18 cellular contexts compared by ENCODE assay signal in the genomic region with DNA sequence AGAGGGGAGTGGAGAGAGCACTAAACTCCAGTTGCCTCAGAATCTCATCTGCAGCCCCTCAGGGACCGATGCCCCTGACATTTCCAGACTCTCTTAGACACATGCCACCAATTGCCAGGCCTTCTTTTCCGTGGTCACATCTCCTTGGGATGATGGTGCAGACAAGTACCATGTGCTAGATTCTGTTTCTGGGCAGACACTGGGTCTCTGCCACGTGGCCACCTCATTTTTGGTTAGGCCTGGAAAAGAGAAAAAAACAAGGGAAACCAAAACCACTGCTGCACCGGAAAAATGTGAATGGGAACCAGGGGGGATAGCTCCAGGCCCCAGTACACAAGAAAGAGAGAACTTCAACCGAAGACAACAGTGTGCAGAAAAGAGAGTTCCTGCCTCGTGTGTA. TPM values are rescaled to one million over a fixed set of nuclear protein-coding genes. Genes with fewer than 3 reads are reported as not detected.
DNase-seq lines count a peak whose midpoint lies in the region; ATAC-seq and TF ChIP-seq lines count a peak whose summit lies in the region.
"Had no signal": no experiment of that assay in that cellular context is flagged by ENCODE, and none has a peak within 500 bp of the region (broad histone marks: within the 10 kb centered on the region; RNA-seq: fewer than 3 reads in every experiment).

No MANE protein-coding gene starts in this region.

- no peak overlapping the region for H3K4me3 ChIP-seq in BLaER1
- no peak overlapping the region for H3K4me3 ChIP-seq in BLaER1 treated with 17β-estradiol and CSF1 and Interleukin-3, amounts not matched to agents 10 nM and 100 nM
- H3K4me3 ChIP-seq in esophagus muscularis mucosa: no peak overlapping the region
- H3K4me3 ChIP-seq: GM12878, GM23248 had no signal

- H3K27ac Mint-ChIP-seq in osteocyte (ENCODE audit: unreplicated experiment): no peak overlapping the region
- H3K27ac Mint-ChIP-seq in activated CD4-positive, alpha-beta T cell treated with anti-CD3 and anti-CD28 coated beads for 36 hours: no peak overlapping the region
- H3K27ac Mint-ChIP-seq: CD14-positive monocyte; CD4-positive, alpha-beta T cell; CD8-positive, alpha-beta memory T cell had no signal

- CTCF ChIA-PET in activated CD4-positive, alpha-beta T cell treated with anti-CD3 and anti-CD28 coated beads for 36 hours (lab: Charles Lee): no interaction called here

- H3K27me3 Mint-ChIP-seq in osteocyte (ENCODE audit: unreplicated experiment): peaks cover 24% of the 10 kb centered on the region
- peaks cover 7% of the 10 kb centered on the region for H3K27me3 Mint-ChIP-seq in activated CD4-positive, alpha-beta T cell treated with anti-CD3 and anti-CD28 coated beads for 36 hours

- POLR2A ChIA-PET in activated CD4-positive, alpha-beta T cell treated with anti-CD3 and anti-CD28 coated beads for 36 hours (lab: Charles Lee): no interaction called here

- H3K9me3 ChIP-seq in BLaER1: no peaks in the 10 kb centered on the region
- H3K9me3 ChIP-seq in BLaER1 treated with 17β-estradiol and CSF1 and Interleukin-3, amounts not matched to agents 10 nM and 100 nM (replicated peaks in 1 of 11): no peaks in the 10 kb centered on the region
- no peaks in the 10 kb centered on the region for H3K9me3 ChIP-seq in esophagus muscularis mucosa

- DNase-seq in esophagus muscularis mucosa (ENCODE audit: extremely low spot score): peak; percentile 70
- DNase-seq in osteocyte (ENCODE audit: extremely low spot score, unreplicated experiment): peak; percentile 25
- no peak for DNase-seq in activated CD4-positive, alpha-beta T cell treated with anti-CD3 and anti-CD28 coated beads for 36 hours
- DNase-seq in hepatic stellate cell (ENCODE audit: low spot score): no peak
- DNase-seq in NCI-H748 treated with DMSO at 0.1 percent for 48 hours (lab: John Stamatoyannopoulos, UW): no peak
- DNase-seq: CD4-positive, alpha-beta T cell; CD8-positive, alpha-beta memory T cell; DMS 273 treated with DMSO at 0.1 percent for 48 hours; DMS79; EL; GDM1; GM23248; H7; HCEC 1CT had no signal

- no peak for ATAC-seq in activated CD4-positive, alpha-beta T cell treated with anti-CD3 and anti-CD28 coated beads for 36 hours
- ATAC-seq: GM12878 had no signal

- H3K9me3 Mint-ChIP-seq in osteocyte (ENCODE audit: unreplicated experiment): no peaks in the 10 kb centered on the region
- H3K9me3 Mint-ChIP-seq in activated CD4-positive, alpha-beta T cell treated with anti-CD3 and anti-CD28 coated beads for 36 hours (ENCODE audit: low read depth): no peaks in the 10 kb centered on the region
- H3K9me3 Mint-ChIP-seq: CD14-positive monocyte; CD4-positive, alpha-beta T cell had no signal

- H3K4me2 ChIP-seq in BLaER1: peak overlapping the region; percentile 32; the same call in 1 of the 2 replicates
- peak overlapping the region in 6 of 11 experiments; percentile 10 to 36 (median 19); a peak in 6 of 22 replicates for H3K4me2 ChIP-seq in BLaER1 treated with 17β-estradiol and CSF1 and Interleukin-3, amounts not matched to agents 10 nM and 100 nM

- H3K36me3 ChIP-seq in BLaER1 (no peaks in the 10 kb centered on the region), esophagus muscularis mucosa (no peaks in the 10 kb centered on the region)
- no peaks in the 10 kb centered on the region for H3K36me3 ChIP-seq in BLaER1 treated with 17β-estradiol and CSF1 and Interleukin-3, amounts not matched to agents 10 nM and 100 nM

- TF ChIP-seq EP300 in esophagus muscularis mucosa (IDR thresholded peaks at IDR 0.05): no peak

- intact Hi-C loops in esophagus muscularis mucosa (cut with DNase I): no loop called here
- intact Hi-C loops in activated CD4-positive, alpha-beta T cell treated with anti-CD3 and anti-CD28 coated beads for 36 hours (cut with DNase I, micrococcal nuclease): no loop called here

- H3K27ac ChIP-seq in BLaER1 (no peak overlapping the region), esophagus muscularis mucosa (replicated peaks in 1 of 4) (no peak overlapping the region)
- no peak overlapping the region for H3K27ac ChIP-seq in BLaER1 treated with 17β-estradiol and CSF1 and Interleukin-3, amounts not matched to agents 10 nM and 100 nM
- H3K27ac ChIP-seq: GM23248 had no signal

- H3K4me3 Mint-ChIP-seq in osteocyte (ENCODE audit: unreplicated experiment): no peak overlapping the region
- H3K4me3 Mint-ChIP-seq in activated CD4-positive, alpha-beta T cell treated with anti-CD3 and anti-CD28 coated beads for 36 hours: no peak overlapping the region
- H3K4me3 Mint-ChIP-seq: CD14-positive monocyte; CD4-positive, alpha-beta T cell; CD8-positive, alpha-beta memory T cell had no signal

- no peaks in the 10 kb centered on the region for H4K20me1 ChIP-seq in BLaER1
- H4K20me1 ChIP-seq in BLaER1 treated with 17β-estradiol and CSF1 and Interleukin-3, amounts not matched to agents 10 nM and 100 nM: no peaks in the 10 kb centered on the region

- TF ChIP-seq POLR2A in esophagus muscularis mucosa (IDR thresholded peaks at IDR 0.05; ENCODE audit: low read depth): no peak

- no peak overlapping the region for H3K9ac ChIP-seq in BLaER1
- no peak overlapping the region for H3K9ac ChIP-seq in BLaER1 treated with 17β-estradiol and CSF1 and Interleukin-3, amounts not matched to agents 10 nM and 100 nM
- H3K9ac ChIP-seq: GM23248 had no signal

- H3K4me1 ChIP-seq in BLaER1 (peaks cover 8% of the 10 kb centered on the region), esophagus muscularis mucosa (no peaks in the 10 kb centered on the region)
- H3K4me1 ChIP-seq in BLaER1 treated with 17β-estradiol and CSF1 and Interleukin-3, amounts not matched to agents 10 nM and 100 nM: peaks cover 0 to 11% (median 5%) of the 10 kb centered on the region in 10 experiments; a peak in 11 of 20 replicates

- no peaks in the 10 kb centered on the region for H3K27me3 ChIP-seq in BLaER1
- no peaks in the 10 kb centered on the region for H3K27me3 ChIP-seq in BLaER1 treated with 17β-estradiol and CSF1 and Interleukin-3, amounts not matched to agents 10 nM and 100 nM
- H3K27me3 ChIP-seq in esophagus muscularis mucosa: no peaks in the 10 kb centered on the region

- TF ChIP-seq CTCF in esophagus muscularis mucosa (IDR thresholded peaks at IDR 0.05): no peak
- TF ChIP-seq CTCF in osteocyte (IDR thresholded peaks at IDR 0.05): no peak

- no peaks in the 10 kb centered on the region for H3K36me3 Mint-ChIP-seq in osteocyte (ENCODE audit: unreplicated experiment)
- no peaks in the 10 kb centered on the region for H3K36me3 Mint-ChIP-seq in activated CD4-positive, alpha-beta T cell treated with anti-CD3 and anti-CD28 coated beads for 36 hours (ENCODE audit: low read depth)
- H3K36me3 Mint-ChIP-seq: CD14-positive monocyte; CD8-positive, alpha-beta memory T cell had no signal

- WGBS in esophagus muscularis mucosa: 77% methylated on average over 6 of the region's 6 CpGs

- no peaks in the 10 kb centered on the region for H3K4me1 Mint-ChIP-seq in osteocyte (ENCODE audit: unreplicated experiment)
- no peaks in the 10 kb centered on the region for H3K4me1 Mint-ChIP-seq in activated CD4-positive, alpha-beta T cell treated with anti-CD3 and anti-CD28 coated beads for 36 hours
- H3K4me1 Mint-ChIP-seq: CD8-positive, alpha-beta memory T cell had no signal

RNA-seq across cellular contexts. Expression of gene MXI1, which starts 23.0 kb away (rescaled TPM):
- total RNA-seq in esophagus muscularis mucosa (100 to 1,000 TPM; 198 to 292 (median 226) TPM), osteocyte (31.9 and 32.2 TPM in 2 replicates)
- total RNA-seq in activated CD4-positive, alpha-beta T cell treated with anti-CD3 and anti-CD28 coated beads for 36 hours: 10 to 100 TPM; 49.7 to 75.7 TPM

Comparison
In these comparisons a context has a peak if more than half of its experiments do, and no peak if none do; other contexts are left out.
1. DNase-seq: peak in esophagus muscularis mucosa (single experiment) and osteocyte (single experiment); none in activated CD4-positive, alpha-beta T cell treated with anti-CD3 and anti-CD28 coated beads for 36 hours (single experiment), hepatic stellate cell (single experiment) and NCI-H748 treated with DMSO at 0.1 percent for 48 hours (single experiment).